8 cellular contexts compared by ENCODE assay signal in genomic region chr19:1445185-1445931, GRCh38. TPM values are rescaled to one million over a fixed set of nuclear protein-coding genes. Genes with fewer than 3 reads are reported as not detected.
A peak's percentile ranks its signal among the peaks of the same experiment; 100 is the strongest.
DNase-seq lines count a peak whose midpoint lies in the region; ATAC-seq lines count a peak whose summit lies in the region.

No MANE protein-coding gene starts in this region.

- H3K27me3 Mint-ChIP-seq in activated CD4-positive, alpha-beta memory T cell treated with anti-CD3 and anti-CD28 coated beads, Interleukin-2, amount 10 ng/mL, durations not matched to agents 7 days and 5 days: peaks cover 29% of the 10 kb centered on the region
- H3K27me3 Mint-ChIP-seq in memory B cell: peaks cover 15% of the 10 kb centered on the region

- in situ Hi-C loops in G401 (cut with HindIII; ENCODE audit: low sequenced_read_pairs): no loop called here

- no peaks in the 10 kb centered on the region for H3K9me3 Mint-ChIP-seq in activated CD4-positive, alpha-beta memory T cell treated with anti-CD3 and anti-CD28 coated beads, Interleukin-2, amount 10 ng/mL, durations not matched to agents 7 days and 5 days
- H3K9me3 Mint-ChIP-seq in memory B cell: no peaks in the 10 kb centered on the region

- peaks cover 26% of the 10 kb centered on the region for H3K36me3 Mint-ChIP-seq in activated CD4-positive, alpha-beta memory T cell treated with anti-CD3 and anti-CD28 coated beads, Interleukin-2, amount 10 ng/mL, durations not matched to agents 7 days and 5 days (ENCODE audit: low read depth)
- H3K36me3 Mint-ChIP-seq in memory B cell: peaks cover 9% of the 10 kb centered on the region

- H3K4me3 Mint-ChIP-seq in activated CD4-positive, alpha-beta memory T cell treated with anti-CD3 and anti-CD28 coated beads, Interleukin-2, amount 10 ng/mL, durations not matched to agents 7 days and 5 days: peak overlapping the region; percentile 70
- peak overlapping the region; percentile 80 for H3K4me3 Mint-ChIP-seq in memory B cell

- peak; percentile 74 for DNase-seq in G401 (ENCODE audit: low spot score)
- peak; percentile 78 for DNase-seq in NCI-H2227 (lab: John Stamatoyannopoulos, UW; ENCODE audit: unreplicated experiment)
- DNase-seq in activated CD4-positive, alpha-beta memory T cell treated with anti-CD3 and anti-CD28 coated beads, Interleukin-2, amount 10 ng/mL, durations not matched to agents 7 days and 5 days: peak; percentile 84
- DNase-seq in effector CD8-positive, alpha-beta T cell (lab: John Stamatoyannopoulos, UW): peak; percentile 56
- DNase-seq in memory B cell (ENCODE audit: low spot score in 2 of 2): peak; percentile 82 to 89
- DNase-seq in stimulated activated CD8-positive, alpha-beta memory T cell treated with anti-CD3 and anti-CD28 coated beads, Interleukin-12 subunit alpha, Interleukin-12 subunit beta, amount 100 ng/mL, for 4 hours (ENCODE audit: low read depth): peak; percentile 68

- POLR2A ChIA-PET in activated CD4-positive, alpha-beta memory T cell treated with anti-CD3 and anti-CD28 coated beads, Interleukin-2, amount 10 ng/mL, durations not matched to agents 7 days and 5 days (lab: Charles Lee): interaction anchor here (1.1 to 1.6 kb wide), 7 partner anchors 10 to 33 kb away, joined by 3 to 5 read pairs (median 3); no protein-coding TSS in a partner anchor

- CTCF ChIA-PET in activated CD4-positive, alpha-beta memory T cell treated with anti-CD3 and anti-CD28 coated beads, Interleukin-2, amount 10 ng/mL, durations not matched to agents 7 days and 5 days (lab: Charles Lee): interaction anchor here (0.6 to 2.6 kb wide), 8 partner anchors 10 to 201 kb away, joined by 3 to 10 read pairs (median 4); no protein-coding TSS in a partner anchor

- H3K27ac Mint-ChIP-seq in activated CD4-positive, alpha-beta memory T cell treated with anti-CD3 and anti-CD28 coated beads, Interleukin-2, amount 10 ng/mL, durations not matched to agents 7 days and 5 days: peak overlapping the region; percentile 27
- peak overlapping the region; percentile 72 for H3K27ac Mint-ChIP-seq in memory B cell

- ATAC-seq in HG02610 (IDR thresholded peaks at IDR 0.05; ENCODE audit: unreplicated experiment) (peak; percentile 60), memory B cell (ENCODE audit: low read depth) (peak; percentile 87), HG02973 (IDR thresholded peaks at IDR 0.05; ENCODE audit: unreplicated experiment) (no peak)

- peaks cover 44% of the 10 kb centered on the region for H3K4me1 Mint-ChIP-seq in activated CD4-positive, alpha-beta memory T cell treated with anti-CD3 and anti-CD28 coated beads, Interleukin-2, amount 10 ng/mL, durations not matched to agents 7 days and 5 days
- H3K4me1 Mint-ChIP-seq in memory B cell: peaks cover 10% of the 10 kb centered on the region

RNA-seq across cellular contexts. Expression of gene APC2, which starts 4.6 kb away (rescaled TPM):
- total RNA-seq in G401 (2014; rRNA removed; shearing (Covaris generic)): 13.4 and 15.4 TPM in 2 replicates
- total RNA-seq in activated CD4-positive, alpha-beta memory T cell treated with anti-CD3 and anti-CD28 coated beads, Interleukin-2, amount 10 ng/mL, durations not matched to agents 7 days and 5 days: under 1 TPM in 1 of 2 experiments, not detected in 1; 0.03 TPM

RNA-seq across cellular contexts. Expression of gene RPS15, which starts 7.2 kb away (rescaled TPM):
- 1,108 and 1,164 TPM in 2 replicates for total RNA-seq in G401 (2014; rRNA removed; shearing (Covaris generic))
- total RNA-seq in activated CD4-positive, alpha-beta memory T cell treated with anti-CD3 and anti-CD28 coated beads, Interleukin-2, amount 10 ng/mL, durations not matched to agents 7 days and 5 days: 1,000 to 10,000 TPM; 1,378 to 1,409 TPM

RNA-seq across cellular contexts. Expression of gene C19orf25, which starts 33.7 kb away (rescaled TPM):
- 86.7 and 90.0 TPM in 2 replicates for total RNA-seq in G401 (2014; rRNA removed; shearing (Covaris generic))
- 10 to 100 TPM; 38.4 to 38.5 TPM for total RNA-seq in activated CD4-positive, alpha-beta memory T cell treated with anti-CD3 and anti-CD28 coated beads, Interleukin-2, amount 10 ng/mL, durations not matched to agents 7 days and 5 days

RNA-seq across cellular contexts. Expression of gene DAZAP1, which starts 38.0 kb away (rescaled TPM):
- 153 and 193 TPM in 2 replicates for total RNA-seq in G401 (2014; rRNA removed; shearing (Covaris generic))
- 100 to 1,000 TPM; 194 to 218 TPM for total RNA-seq in activated CD4-positive, alpha-beta memory T cell treated with anti-CD3 and anti-CD28 coated beads, Interleukin-2, amount 10 ng/mL, durations not matched to agents 7 days and 5 days

RNA-seq across cellular contexts. Expression of gene GAMT, which starts 44.0 kb away (rescaled TPM):
- 110 and 116 TPM in 2 replicates for total RNA-seq in G401 (2014; rRNA removed; shearing (Covaris generic))
- total RNA-seq in activated CD4-positive, alpha-beta memory T cell treated with anti-CD3 and anti-CD28 coated beads, Interleukin-2, amount 10 ng/mL, durations not matched to agents 7 days and 5 days: 10 to 100 TPM; 13.2 to 13.8 TPM

Comparison
In these comparisons a context has a peak if more than half of its experiments do, and no peak if none do; other contexts are left out.
1. RNA of gene APC2, which starts 4.6 kb away (total RNA-seq): 13.4 to 15.4 TPM in G401; 0.03 TPM in activated CD4-positive, alpha-beta memory T cell treated with anti-CD3 and anti-CD28 coated beads, Interleukin-2, amount 10 ng/mL, durations not matched to agents 7 days and 5 days; every median in the first group is over 10 times any median in the second.
2. Peak in every context shown above with its lines, with median percentiles within 50 percentile points of each other: DNase-seq.